Comparison of ENCODE assay signal across 26 cellular contexts in the genomic region with DNA sequence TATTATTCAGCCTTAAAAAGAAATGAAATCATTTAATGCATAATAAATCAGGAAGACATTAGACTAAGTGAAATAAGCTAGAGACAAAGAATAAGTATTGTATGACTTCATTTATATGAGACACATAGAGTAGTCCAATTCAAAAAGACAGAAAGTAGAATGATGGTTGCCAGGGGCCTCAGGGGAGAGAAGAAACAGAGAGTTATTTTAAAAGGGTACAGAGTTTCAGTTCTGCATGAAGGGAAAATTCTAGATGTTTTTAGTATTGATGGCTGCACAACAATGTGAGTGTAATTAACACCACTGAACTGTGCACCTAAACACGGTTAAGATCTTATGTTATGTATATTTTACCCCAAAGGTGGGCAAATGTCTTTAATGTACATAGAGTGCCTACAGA.
"Had no signal": no experiment of that assay in that cellular context is flagged by ENCODE, and none has a peak within 500 bp of the region (broad histone marks: within the 10 kb centered on the region; RNA-seq: fewer than 3 reads in every experiment).

No MANE protein-coding gene starts in this region.

- H3K27ac ChIP-seq: coronary artery, dorsolateral prefrontal cortex, epithelial cell of prostate, esophagus muscularis mucosa, esophagus squamous epithelium, foreskin keratinocyte, gastrocnemius medialis, gastroesophageal sphincter, heart left ventricle, heart right ventricle, hepatocyte had no signal

- H3K4me2 ChIP-seq: hepatocyte had no signal

- H3K79me2 ChIP-seq: hepatocyte had no signal

- DNase-seq: cortex of kidney; dermis blood vessel endothelial cell; dorsolateral prefrontal cortex; effector CD4-positive, alpha-beta T cell; effector CD8-positive, alpha-beta T cell; effector memory CD4-positive, alpha-beta T cell; effector memory CD8-positive, alpha-beta T cell; endodermal cell; erythroblast; esophagus squamous epithelium; foreskin fibroblast; foreskin keratinocyte; foreskin melanocyte; gastrocnemius medialis; glutamatergic neuron; head of caudate nucleus; heart left ventricle; heart right ventricle; hippocampal formation had no signal

- FAIRE-seq: endothelial cell of umbilical vein had no signal

- H2AFZ ChIP-seq: hepatocyte had no signal

- ATAC-seq: effector memory CD8-positive, alpha-beta T cell; esophagus mucosa; foreskin keratinocyte; gastrocnemius medialis; gastroesophageal sphincter; heart left ventricle; heart right ventricle had no signal

- H3K4me1 ChIP-seq: esophagus muscularis mucosa, esophagus squamous epithelium, foreskin keratinocyte, gastrocnemius medialis, gastroesophageal sphincter, heart left ventricle, heart right ventricle had no signal

- H3K4me3 ChIP-seq: coronary artery, dorsolateral prefrontal cortex, esophagus muscularis mucosa, esophagus squamous epithelium, gastrocnemius medialis, gastroesophageal sphincter, heart left ventricle, heart right ventricle, hepatocyte had no signal

- H3K27me3 ChIP-seq: dorsolateral prefrontal cortex, esophagus muscularis mucosa, esophagus squamous epithelium, foreskin keratinocyte, gastrocnemius medialis, gastroesophageal sphincter, heart left ventricle, heart right ventricle, hepatocyte had no signal

- H3K9me3 ChIP-seq: esophagus muscularis mucosa, gastrocnemius medialis, gastroesophageal sphincter had no signal

- H3K36me3 ChIP-seq: esophagus muscularis mucosa, esophagus squamous epithelium, gastrocnemius medialis, gastroesophageal sphincter, heart left ventricle, heart right ventricle had no signal
